In genomic region chr6:15489563-15489962, GRCh38 we compare ENCODE assay signal across 15 cellular contexts.
DNase-seq lines count a peak whose midpoint lies in the region; ATAC-seq and TF ChIP-seq lines count a peak whose summit lies in the region.
"Had no signal": no experiment of that assay in that cellular context is flagged by ENCODE, and none has a peak within 500 bp of the region (broad histone marks: within the 10 kb centered on the region; RNA-seq: fewer than 3 reads in every experiment).

No MANE protein-coding gene starts in this region.

- no peak overlapping the region for H3K4me3 ChIP-seq in spleen
- H3K4me3 ChIP-seq: gastroesophageal sphincter had no signal

- no peak overlapping the region for H3K4me3 Mint-ChIP-seq in activated naive CD4-positive, alpha-beta T cell treated with anti-CD3 and anti-CD28 coated beads, Interleukin-2, amount 50 U/mL, for 24 hours
- H3K4me3 Mint-ChIP-seq in T-helper 17 cell, result no peak overlapping the region
- H3K4me3 Mint-ChIP-seq in effector memory CD8-positive, alpha-beta T cell, result no peak overlapping the region
- no peak overlapping the region for H3K4me3 Mint-ChIP-seq in stimulated activated memory B cell treated with anti-CD40 and anti-IgM and Interleukin-4, amounts not matched to agents 10 μg/mL and 1 μg/mL and 100 μg/mL, for 72 hours

- ATAC-seq in T-helper 17 cell, result no peak
- no peak for ATAC-seq in effector memory CD8-positive, alpha-beta T cell (replicated peaks)
- ATAC-seq in stimulated activated memory B cell treated with anti-CD40 and anti-IgM and Interleukin-4, amounts not matched to agents 10 μg/mL and 1 μg/mL and 100 μg/mL, for 72 hours, result no peak
- ATAC-seq: gastroesophageal sphincter, left cardiac atrium had no signal

- no peaks in the 10 kb centered on the region for H3K27me3 ChIP-seq in spleen (replicated peaks in 1 of 7)
- H3K27me3 ChIP-seq: gastroesophageal sphincter had no signal

- intact Hi-C loops in spleen (cut with DNase I; ENCODE audit: low total_unique reads), result no loop called here

- TF ChIP-seq POLR2A in spleen (IDR thresholded peaks at IDR 0.05), result no peak

- H3K27me3 Mint-ChIP-seq in activated naive CD4-positive, alpha-beta T cell treated with anti-CD3 and anti-CD28 coated beads, Interleukin-2, amount 50 U/mL, for 24 hours, result no peaks in the 10 kb centered on the region
- no peaks in the 10 kb centered on the region for H3K27me3 Mint-ChIP-seq in T-helper 17 cell
- no peaks in the 10 kb centered on the region for H3K27me3 Mint-ChIP-seq in effector memory CD8-positive, alpha-beta T cell
- H3K27me3 Mint-ChIP-seq in stimulated activated memory B cell treated with anti-CD40 and anti-IgM and Interleukin-4, amounts not matched to agents 10 μg/mL and 1 μg/mL and 100 μg/mL, for 72 hours, result no peaks in the 10 kb centered on the region

- no peaks in the 10 kb centered on the region for H3K9me3 ChIP-seq in T-helper 17 cell (ENCODE audit: control insufficient read depth, low read length, poor library complexity, severe bottlenecking)
- H3K9me3 ChIP-seq in spleen, result no peaks in the 10 kb centered on the region
- H3K9me3 ChIP-seq: gastroesophageal sphincter had no signal

- peaks cover 2% of the 10 kb centered on the region for H3K36me3 Mint-ChIP-seq in activated naive CD4-positive, alpha-beta T cell treated with anti-CD3 and anti-CD28 coated beads, Interleukin-2, amount 50 U/mL, for 24 hours
- H3K36me3 Mint-ChIP-seq in T-helper 17 cell (ENCODE audit: low read depth), result peaks cover 5% of the 10 kb centered on the region
- peaks cover 39% of the 10 kb centered on the region for H3K36me3 Mint-ChIP-seq in effector memory CD8-positive, alpha-beta T cell (ENCODE audit: insufficient read depth)
- H3K36me3 Mint-ChIP-seq in stimulated activated memory B cell treated with anti-CD40 and anti-IgM and Interleukin-4, amounts not matched to agents 10 μg/mL and 1 μg/mL and 100 μg/mL, for 72 hours, result peaks cover 37% of the 10 kb centered on the region

- no peak overlapping the region for H3K27ac ChIP-seq in spleen
- H3K27ac ChIP-seq: gastroesophageal sphincter had no signal

- no peak for DNase-seq in activated naive CD4-positive, alpha-beta T cell treated with Interleukin-2 at 50 U/mL for 16 hours
- DNase-seq in T-helper 17 cell (no peak), spleen (no peak), NCI-H187 (lab: John Stamatoyannopoulos, UW) (no peak)
- DNase-seq in effector memory CD8-positive, alpha-beta T cell, result no peak
- DNase-seq in stimulated activated CD4-positive, alpha-beta T cell treated with anti-CD3 and anti-CD28 coated beads, Interleukin-12 subunit alpha, Interleukin-12 subunit beta, amount 100 ng/mL, for 4 hours, result no peak
- DNase-seq: activated CD4-positive, alpha-beta T cell treated with anti-CD3 and anti-CD28 coated beads for 4 hours; activated T-cell treated with anti-CD3 and anti-CD28 coated beads for 4 hours; left cardiac atrium; NCI-H1105 treated with DMSO at 0.1 percent for 48 hours; NCI-H2107; NCI-H510A had no signal

- TF ChIP-seq CTCF in spleen (IDR thresholded peaks at IDR 0.05 in 8 of 11, conservative IDR thresholded peaks at IDR 0.05 in 3 of 11), result no peak

- H3K36me3 ChIP-seq in spleen, result peaks cover 0 to 58% (median 23%) of the 10 kb centered on the region in 6 donors

- WGBS in spleen, 5 donors, result 74 to 95% (median 76%) methylated on average over 5 to 6 of the region's 6 CpGs

- H3K9me3 Mint-ChIP-seq in activated naive CD4-positive, alpha-beta T cell treated with anti-CD3 and anti-CD28 coated beads, Interleukin-2, amount 50 U/mL, for 24 hours, result no peaks in the 10 kb centered on the region
- H3K9me3 Mint-ChIP-seq in effector memory CD8-positive, alpha-beta T cell, result no peaks in the 10 kb centered on the region
- H3K9me3 Mint-ChIP-seq in stimulated activated memory B cell treated with anti-CD40 and anti-IgM and Interleukin-4, amounts not matched to agents 10 μg/mL and 1 μg/mL and 100 μg/mL, for 72 hours, result no peaks in the 10 kb centered on the region

- peaks cover 16 to 60% (median 26%) of the 10 kb centered on the region in 6 donors for H3K4me1 ChIP-seq in spleen

- peak overlapping the region; percentile 76 for H3K27ac Mint-ChIP-seq in activated naive CD4-positive, alpha-beta T cell treated with anti-CD3 and anti-CD28 coated beads, Interleukin-2, amount 50 U/mL, for 24 hours
- H3K27ac Mint-ChIP-seq in T-helper 17 cell, result peak overlapping the region; percentile 68
- H3K27ac Mint-ChIP-seq in effector memory CD8-positive, alpha-beta T cell, result peak overlapping the region; percentile 55 to 68
- H3K27ac Mint-ChIP-seq in stimulated activated memory B cell treated with anti-CD40 and anti-IgM and Interleukin-4, amounts not matched to agents 10 μg/mL and 1 μg/mL and 100 μg/mL, for 72 hours, result peak overlapping the region; percentile 72

- H3K4me1 Mint-ChIP-seq in activated naive CD4-positive, alpha-beta T cell treated with anti-CD3 and anti-CD28 coated beads, Interleukin-2, amount 50 U/mL, for 24 hours, result peaks cover 55% of the 10 kb centered on the region
- peaks cover 25% of the 10 kb centered on the region for H3K4me1 Mint-ChIP-seq in T-helper 17 cell
- H3K4me1 Mint-ChIP-seq in effector memory CD8-positive, alpha-beta T cell (ENCODE audit: low read depth in 2 of 2), result peaks cover 15 to 35% of the 10 kb centered on the region in 2 donors
- peaks cover 55% of the 10 kb centered on the region for H3K4me1 Mint-ChIP-seq in stimulated activated memory B cell treated with anti-CD40 and anti-IgM and Interleukin-4, amounts not matched to agents 10 μg/mL and 1 μg/mL and 100 μg/mL, for 72 hours
